33 cellular contexts compared by ENCODE assay signal in the genomic region with DNA sequence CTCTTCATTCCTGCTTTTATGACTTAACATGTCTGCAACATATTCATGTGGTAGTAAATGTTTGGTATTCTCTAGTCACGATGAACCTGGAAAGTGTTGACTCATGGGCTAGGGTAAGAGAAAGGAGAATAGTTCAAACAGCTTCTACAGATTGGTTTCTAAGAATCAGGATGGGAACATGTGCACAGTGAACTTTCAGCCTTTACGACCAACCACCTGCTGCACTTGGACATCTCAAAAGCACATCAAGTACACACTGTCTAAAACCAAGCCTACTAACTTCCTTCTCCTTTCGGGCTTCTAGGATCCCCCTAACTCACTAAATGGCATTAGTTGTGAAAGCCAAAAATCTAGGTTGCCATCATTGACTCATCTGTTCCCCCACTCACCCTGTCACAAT.
DNase-seq lines count a peak whose midpoint lies in the region; ATAC-seq, FAIRE-seq and TF ChIP-seq lines count a peak whose summit lies in the region.
"Had no signal": no experiment of that assay in that cellular context is flagged by ENCODE, and none has a peak within 500 bp of the region (broad histone marks: within the 10 kb centered on the region; RNA-seq: fewer than 3 reads in every experiment).

No MANE protein-coding gene starts in this region.

- TF ChIP-seq CTCF in NB4 (IDR thresholded peaks at IDR 0.05; ENCODE audit: low read depth, low read length) (no peak), bronchial epithelial cell (IDR thresholded peaks at IDR 0.05; ENCODE audit: insufficient read depth, low read length, severe bottlenecking) (no peak)

- H3K36me3 ChIP-seq in bronchial epithelial cell (ENCODE audit: control insufficient read depth, insufficient read depth, low read length) = no peaks in the 10 kb centered on the region
- H3K36me3 ChIP-seq: HAP-1 had no signal

- H3K4me1 Mint-ChIP-seq in activated naive CD8-positive, alpha-beta T cell treated with anti-CD3 and anti-CD28 coated beads, Interleukin-2, amount 50 U/mL, for 24 hours = no peaks in the 10 kb centered on the region
- no peaks in the 10 kb centered on the region for H3K4me1 Mint-ChIP-seq in activated naive CD8-positive, alpha-beta T cell treated with anti-CD3 and anti-CD28 coated beads for 36 hours
- peaks cover 0 to 2% of the 10 kb centered on the region in 2 donors for H3K4me1 Mint-ChIP-seq in natural killer cell treated with Interleukin-12 subunit alpha and Interleukin-12 subunit beta and Interleukin-15 and Interleukin-18, amount 100 ng/mL, for 72 hours (ENCODE audit: low read depth in 2 of 2)
- H3K4me1 Mint-ChIP-seq: immature natural killer cell had no signal

- no peak overlapping the region for H3K4me3 ChIP-seq in NB4 (ENCODE audit: low read depth, low read length)
- H3K4me3 ChIP-seq in bronchial epithelial cell (ENCODE audit: low read depth, low read length) = no peak overlapping the region
- H3K4me3 ChIP-seq: BLaER1, dorsolateral prefrontal cortex, HAP-1, hepatocyte, left ventricle myocardium inferior, transverse colon had no signal

- FAIRE-seq in bronchial epithelial cell (lab: Jason Lieb, UNC) = peak; percentile 43
- FAIRE-seq: A204.1, frontal cortex, RCC 7860 had no signal

- H3K9me3 Mint-ChIP-seq in activated naive CD8-positive, alpha-beta T cell treated with anti-CD3 and anti-CD28 coated beads, Interleukin-2, amount 50 U/mL, for 24 hours = no peaks in the 10 kb centered on the region
- no peaks in the 10 kb centered on the region for H3K9me3 Mint-ChIP-seq in activated naive CD8-positive, alpha-beta T cell treated with anti-CD3 and anti-CD28 coated beads for 36 hours
- H3K9me3 Mint-ChIP-seq in natural killer cell treated with Interleukin-12 subunit alpha and Interleukin-12 subunit beta and Interleukin-15 and Interleukin-18, amount 100 ng/mL, for 72 hours = no peaks in the 10 kb centered on the region
- H3K9me3 Mint-ChIP-seq: activated CD4-positive, alpha-beta memory T cell treated with anti-CD3 and anti-CD28 coated beads for 36 hours; immature natural killer cell; mesothelial cell of epicardium; naive thymus-derived CD8-positive, alpha-beta T cell had no signal

- no peak for TF ChIP-seq POLR2A in NB4 (IDR thresholded peaks at IDR 0.05; ENCODE audit: extremely low read depth, insufficient read length)

- H3K27me3 Mint-ChIP-seq in activated naive CD8-positive, alpha-beta T cell treated with anti-CD3 and anti-CD28 coated beads, Interleukin-2, amount 50 U/mL, for 24 hours = no peaks in the 10 kb centered on the region
- no peaks in the 10 kb centered on the region for H3K27me3 Mint-ChIP-seq in activated naive CD8-positive, alpha-beta T cell treated with anti-CD3 and anti-CD28 coated beads for 36 hours
- H3K27me3 Mint-ChIP-seq in natural killer cell treated with Interleukin-12 subunit alpha and Interleukin-12 subunit beta and Interleukin-15 and Interleukin-18, amount 100 ng/mL, for 72 hours = no peaks in the 10 kb centered on the region
- H3K27me3 Mint-ChIP-seq: activated CD4-positive, alpha-beta memory T cell treated with anti-CD3 and anti-CD28 coated beads for 36 hours; naive thymus-derived CD8-positive, alpha-beta T cell had no signal

- DNase-seq in activated naive CD8-positive, alpha-beta T cell treated with anti-CD3 and anti-CD28 coated beads, Interleukin-2, amount 50 U/mL, for 24 hours = no peak
- DNase-seq in activated naive CD8-positive, alpha-beta T cell treated with anti-CD3 and anti-CD28 coated beads for 36 hours = no peak
- DNase-seq in NB4 (ENCODE audit: low read depth) = peak; percentile 84
- no peak for DNase-seq in bronchial epithelial cell (ENCODE audit: low read depth)
- DNase-seq in natural killer cell treated with Interleukin-12 subunit alpha and Interleukin-12 subunit beta and Interleukin-15 and Interleukin-18, amount 100 ng/mL, for 72 hours (ENCODE audit: low spot score) = no peak
- no peak for DNase-seq in HPDE6-E6E7 (ENCODE audit: extremely low spot score)
- DNase-seq: activated CD4-positive, alpha-beta memory T cell treated with anti-CD3 and anti-CD28 coated beads for 36 hours; activated CD4-positive, CD25-positive, alpha-beta regulatory T cell; activated naive CD4-positive, alpha-beta T cell; amniotic stem cell; Calu3; caudate nucleus; dorsolateral prefrontal cortex; immature natural killer cell; Karpas-422; left ventricle myocardium inferior; naive thymus-derived CD8-positive, alpha-beta T cell; NCI-H1105 treated with DMSO at 0.1 percent for 48 hours; NCI-H2107; NCI-H510A treated with DMSO at 0.1 percent for 48 hours; NK-92 treated with Interleukin-12 subunit alpha and Interleukin-12 subunit beta, amount 100 ng/mL, for 24 hours; right cardiac atrium; SK-N-SH; transverse colon had no signal

- H3K27ac Mint-ChIP-seq in activated naive CD8-positive, alpha-beta T cell treated with anti-CD3 and anti-CD28 coated beads, Interleukin-2, amount 50 U/mL, for 24 hours = no peak overlapping the region
- H3K27ac Mint-ChIP-seq in activated naive CD8-positive, alpha-beta T cell treated with anti-CD3 and anti-CD28 coated beads for 36 hours = no peak overlapping the region
- H3K27ac Mint-ChIP-seq in natural killer cell treated with Interleukin-12 subunit alpha and Interleukin-12 subunit beta and Interleukin-15 and Interleukin-18, amount 100 ng/mL, for 72 hours = no peak overlapping the region
- H3K27ac Mint-ChIP-seq: activated CD4-positive, alpha-beta memory T cell treated with anti-CD3 and anti-CD28 coated beads for 36 hours; mesothelial cell of epicardium had no signal

- H3K27me3 ChIP-seq in bronchial epithelial cell (ENCODE audit: control insufficient read depth, insufficient read depth, low read length) = no peaks in the 10 kb centered on the region
- H3K27me3 ChIP-seq: BLaER1, dorsolateral prefrontal cortex, hepatocyte, transverse colon had no signal

- no peak overlapping the region for H3K4me3 Mint-ChIP-seq in activated naive CD8-positive, alpha-beta T cell treated with anti-CD3 and anti-CD28 coated beads, Interleukin-2, amount 50 U/mL, for 24 hours
- no peak overlapping the region for H3K4me3 Mint-ChIP-seq in activated naive CD8-positive, alpha-beta T cell treated with anti-CD3 and anti-CD28 coated beads for 36 hours
- H3K4me3 Mint-ChIP-seq in natural killer cell treated with Interleukin-12 subunit alpha and Interleukin-12 subunit beta and Interleukin-15 and Interleukin-18, amount 100 ng/mL, for 72 hours = no peak overlapping the region
- H3K4me3 Mint-ChIP-seq: activated CD4-positive, alpha-beta memory T cell treated with anti-CD3 and anti-CD28 coated beads for 36 hours; immature natural killer cell; mesothelial cell of epicardium; naive thymus-derived CD8-positive, alpha-beta T cell had no signal

- H3K36me3 Mint-ChIP-seq in activated naive CD8-positive, alpha-beta T cell treated with anti-CD3 and anti-CD28 coated beads, Interleukin-2, amount 50 U/mL, for 24 hours (ENCODE audit: low read depth) = no peaks in the 10 kb centered on the region
- peaks cover 2% of the 10 kb centered on the region for H3K36me3 Mint-ChIP-seq in activated naive CD8-positive, alpha-beta T cell treated with anti-CD3 and anti-CD28 coated beads for 36 hours
- H3K36me3 Mint-ChIP-seq in natural killer cell treated with Interleukin-12 subunit alpha and Interleukin-12 subunit beta and Interleukin-15 and Interleukin-18, amount 100 ng/mL, for 72 hours = peaks cover 4% of the 10 kb centered on the region

- peak; percentile 15 for ATAC-seq in activated naive CD8-positive, alpha-beta T cell treated with anti-CD3 and anti-CD28 coated beads, Interleukin-2, amount 50 U/mL, for 24 hours
- ATAC-seq in GM19023 (IDR thresholded peaks at IDR 0.05; ENCODE audit: unreplicated experiment) (no peak), GM21528 (IDR thresholded peaks at IDR 0.05; ENCODE audit: low FRiP score, unreplicated experiment) (no peak)
- ATAC-seq in natural killer cell treated with Interleukin-12 subunit alpha and Interleukin-12 subunit beta and Interleukin-15 and Interleukin-18, amount 100 ng/mL, for 72 hours = no peak
- ATAC-seq: naive thymus-derived CD8-positive, alpha-beta T cell; right cardiac atrium had no signal
